22 cellular contexts compared by ENCODE assay signal in the genomic region with DNA sequence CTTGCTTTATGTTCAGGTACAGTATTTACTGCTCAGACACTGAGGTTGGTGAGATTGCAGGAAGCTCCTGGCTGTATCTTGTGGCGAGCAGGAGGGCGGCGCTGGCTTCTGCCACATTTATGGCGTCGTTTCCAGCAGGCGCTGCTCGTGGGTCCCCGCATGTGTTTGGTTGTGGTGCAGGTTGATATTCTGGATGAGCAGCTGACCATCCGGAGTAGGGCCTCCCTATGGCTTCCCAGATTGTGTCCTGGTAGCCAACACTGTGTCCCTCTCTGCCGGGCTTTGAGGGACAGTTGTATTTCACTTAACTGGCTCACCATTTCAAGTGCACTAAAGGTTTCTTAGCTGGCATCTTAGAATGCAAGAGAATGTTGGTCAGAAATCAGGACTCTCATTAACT.
DNase-seq lines count a peak whose midpoint lies in the region; FAIRE-seq and TF ChIP-seq lines count a peak whose summit lies in the region.
"Had no signal": no experiment of that assay in that cellular context is flagged by ENCODE, and none has a peak within 500 bp of the region (broad histone marks: within the 10 kb centered on the region; RNA-seq: fewer than 3 reads in every experiment).

No MANE protein-coding gene starts in this region.

- H3K23ac ChIP-seq in neuronal stem cell (ENCODE audit: low read depth, low read length, poor library complexity) = peak overlapping the region; percentile 68

- no peak for TF ChIP-seq CTCF in esophagus muscularis mucosa (IDR thresholded peaks at IDR 0.05)

- no peak for FAIRE-seq in HTR-8/SVneo (lab: Jason Lieb, UNC)
- FAIRE-seq: D721Med, G401.6, GM12891, GM19239 had no signal

- H3K4me1 ChIP-seq in esophagus muscularis mucosa (no peaks in the 10 kb centered on the region), neuronal stem cell (ENCODE audit: control insufficient read depth in 2 of 2, insufficient read depth in 1 of 2, low read depth in 1 of 2, low read length in 2 of 2) (peaks cover 0 to 4% of the 10 kb centered on the region in 2 donors)
- H3K4me1 ChIP-seq: A549, Caco-2 had no signal

- DNase-seq in activated CD4-positive, alpha-beta T cell treated with anti-CD3 and anti-CD28 coated beads, Interleukin-2, amount 10 ng/mL, durations not matched to agents 24 days and 14 days = peak; percentile 37
- no peak for DNase-seq in activated CD4-positive, alpha-beta T cell treated with anti-CD3 and anti-CD28 coated beads for 1 hour
- DNase-seq in esophagus muscularis mucosa (ENCODE audit: extremely low spot score) (peak; percentile 90), neuronal stem cell (ENCODE audit: low spot score) (no peak), HTR-8/SVneo (ENCODE audit: insufficient read length, low spot score) (no peak)
- no peak for DNase-seq in activated CD4-positive, alpha-beta T cell treated with anti-CD3 and anti-CD28 coated beads, Interleukin-2, amount 50 U/mL, for 48 hours
- DNase-seq: AML-193; Caco-2; Calu3; CD4-positive, alpha-beta T cell; CD8-positive, alpha-beta T cell; DMS79 treated with DMSO at 0.1 percent for 48 hours; GF-D8 had no signal

- no peak overlapping the region for H3K9ac ChIP-seq in neuronal stem cell (ENCODE audit: low read depth, low read length, poor library complexity)
- H3K9ac ChIP-seq: BLaER1 treated with 17β-estradiol and CSF1 and Interleukin-3, amounts not matched to agents 10 nM and 100 nM had no signal

- H4K8ac ChIP-seq in neuronal stem cell (ENCODE audit: low read depth, low read length) = no peak overlapping the region

- H3K36me3 ChIP-seq in esophagus muscularis mucosa (peaks cover 0 to 52% (median 34%) of the 10 kb centered on the region in 4 donors), neuronal stem cell (replicated peaks in 1 of 2; ENCODE audit: control insufficient read depth in 2 of 2, insufficient read depth in 2 of 2, low read length in 2 of 2) (peaks cover 2 to 5% of the 10 kb centered on the region in 2 donors)

- no peak overlapping the region for H3K4me2 ChIP-seq in neuronal stem cell (ENCODE audit: insufficient read depth, low read length, poor library complexity, severe bottlenecking)
- H3K4me2 ChIP-seq: A549 had no signal

- H3K4me3 Mint-ChIP-seq in activated CD4-positive, alpha-beta T cell treated with anti-CD3 and anti-CD28 coated beads, Interleukin-2, amount 10 ng/mL, durations not matched to agents 24 days and 14 days = no peak overlapping the region
- H3K4me3 Mint-ChIP-seq: B cell; CD4-positive, alpha-beta T cell; CD8-positive, alpha-beta T cell had no signal

- no peak for TF ChIP-seq POLR2A in esophagus muscularis mucosa (IDR thresholded peaks at IDR 0.05; ENCODE audit: low read depth)

- no peak overlapping the region for H2BK12ac ChIP-seq in neuronal stem cell (ENCODE audit: low read length)

- H3K36me3 Mint-ChIP-seq in activated CD4-positive, alpha-beta T cell treated with anti-CD3 and anti-CD28 coated beads, Interleukin-2, amount 10 ng/mL, durations not matched to agents 24 days and 14 days (ENCODE audit: low read depth) = no peaks in the 10 kb centered on the region
- H3K36me3 Mint-ChIP-seq: CD8-positive, alpha-beta T cell had no signal

- intact Hi-C loops in activated CD4-positive, alpha-beta T cell treated with anti-CD3 and anti-CD28 coated beads, Interleukin-2, amount 10 ng/mL, durations not matched to agents 24 days and 14 days (cut with micrococcal nuclease) = no loop called here
- intact Hi-C loops in esophagus muscularis mucosa (cut with DNase I) = no loop called here

- no peak overlapping the region for H2BK120ac ChIP-seq in neuronal stem cell (ENCODE audit: low read depth, low read length)

- H2BK5ac ChIP-seq in neuronal stem cell (ENCODE audit: low read length) = no peak overlapping the region

- no peaks in the 10 kb centered on the region for H3K79me1 ChIP-seq in neuronal stem cell (ENCODE audit: low read depth, low read length)

- H3K4me1 Mint-ChIP-seq in activated CD4-positive, alpha-beta T cell treated with anti-CD3 and anti-CD28 coated beads, Interleukin-2, amount 10 ng/mL, durations not matched to agents 24 days and 14 days = peaks cover 2% of the 10 kb centered on the region
- H3K4me1 Mint-ChIP-seq: B cell had no signal

- H3K9me3 ChIP-seq in esophagus muscularis mucosa (no peaks in the 10 kb centered on the region), neuronal stem cell (replicated peaks in 1 of 2; ENCODE audit: control insufficient read depth in 2 of 2, insufficient read depth in 1 of 2, low read depth in 1 of 2, low read length in 2 of 2) (peaks cover 0 to 2% of the 10 kb centered on the region in 2 donors)
- H3K9me3 ChIP-seq: Caco-2 had no signal

- H3K27me3 Mint-ChIP-seq in activated CD4-positive, alpha-beta T cell treated with anti-CD3 and anti-CD28 coated beads, Interleukin-2, amount 10 ng/mL, durations not matched to agents 24 days and 14 days = peaks cover 2% of the 10 kb centered on the region

- no peak overlapping the region for H3K27ac ChIP-seq in esophagus muscularis mucosa (replicated peaks in 1 of 4)
- H3K27ac ChIP-seq in neuronal stem cell (replicated peaks; ENCODE audit: low read length) = no peak overlapping the region
- H3K27ac ChIP-seq: 22Rv1, A549, C4-2B had no signal

- WGBS in esophagus muscularis mucosa = 92% methylated on average over 10 of the region's 10 CpGs
- no CpG with 5 or more reads among the region's 10 CpGs for WGBS in neuronal stem cell (ENCODE audit: extremely low coverage in 2 of 2, insufficient read length in 2 of 2, insufficient replicate concordance in 1 of 2), 2 donors

- no peak for TF ChIP-seq EP300 in esophagus muscularis mucosa (IDR thresholded peaks at IDR 0.05)

- H3K9me3 Mint-ChIP-seq in activated CD4-positive, alpha-beta T cell treated with anti-CD3 and anti-CD28 coated beads, Interleukin-2, amount 10 ng/mL, durations not matched to agents 24 days and 14 days = no peaks in the 10 kb centered on the region
- H3K9me3 Mint-ChIP-seq: CD4-positive, alpha-beta T cell had no signal

- no peak overlapping the region for H3K27ac Mint-ChIP-seq in activated CD4-positive, alpha-beta T cell treated with anti-CD3 and anti-CD28 coated beads, Interleukin-2, amount 10 ng/mL, durations not matched to agents 24 days and 14 days
- H3K27ac Mint-ChIP-seq: B cell; CD4-positive, alpha-beta T cell; CD8-positive, alpha-beta T cell had no signal

- no peak overlapping the region for H4K91ac ChIP-seq in neuronal stem cell (ENCODE audit: low read depth, low read length, poor library complexity)

- no peak overlapping the region for H3K18ac ChIP-seq in neuronal stem cell (ENCODE audit: low read length)

- no peak overlapping the region for H3K4ac ChIP-seq in neuronal stem cell (ENCODE audit: low read length)

- no peak overlapping the region for H2AK5ac ChIP-seq in neuronal stem cell (ENCODE audit: low read depth, low read length)

- H2AFZ ChIP-seq in neuronal stem cell (ENCODE audit: low read length) = no peak overlapping the region

- H3K27me3 ChIP-seq in esophagus muscularis mucosa (no peaks in the 10 kb centered on the region), neuronal stem cell (ENCODE audit: control insufficient read depth in 3 of 3, insufficient read depth in 3 of 3, low read depth in 1 of 3, low read length in 3 of 3) (no peaks in the 10 kb centered on the region)
- H3K27me3 ChIP-seq: BLaER1 treated with 17β-estradiol and CSF1 and Interleukin-3, amounts not matched to agents 10 nM and 100 nM had no signal

- no peak overlapping the region for H2BK15ac ChIP-seq in neuronal stem cell (ENCODE audit: low read length)

- no peak overlapping the region for H3K14ac ChIP-seq in neuronal stem cell (ENCODE audit: low read length)

- no peak overlapping the region for H3K4me3 ChIP-seq in esophagus muscularis mucosa
- no peak overlapping the region for H3K4me3 ChIP-seq in neuronal stem cell (ENCODE audit: low read length in 2 of 2)
- H3K4me3 ChIP-seq: A549; BLaER1 treated with 17β-estradiol and CSF1 and Interleukin-3, amounts not matched to agents 10 nM and 100 nM had no signal

Comparison
In these comparisons a context has a peak if more than half of its experiments do, and no peak if none do; other contexts are left out.
1. DNase-seq: peak in activated CD4-positive, alpha-beta T cell treated with anti-CD3 and anti-CD28 coated beads, Interleukin-2, amount 10 ng/mL, durations not matched to agents 24 days and 14 days (single experiment) and esophagus muscularis mucosa (single experiment); none in activated CD4-positive, alpha-beta T cell treated with anti-CD3 and anti-CD28 coated beads for 1 hour (single experiment), neuronal stem cell (single experiment), HTR-8/SVneo (single experiment) and activated CD4-positive, alpha-beta T cell treated with anti-CD3 and anti-CD28 coated beads, Interleukin-2, amount 50 U/mL, for 48 hours (0 of 2).